In genomic region chr1:226766565-226766964, GRCh38 we compare ENCODE assay signal across 23 cellular contexts.
"Had no signal": no experiment of that assay in that cellular context is flagged by ENCODE, and none has a peak within 500 bp of the region (broad histone marks: within the 10 kb centered on the region; RNA-seq: fewer than 3 reads in every experiment).

No MANE protein-coding gene starts in this region.

- ATAC-seq: Panc1, PC-3, T-cell had no signal

- FAIRE-seq: HTR-8/SVneo had no signal

- DNase-seq: Kasumi-1, KBM-7, MM.1S, NCI-H1092 treated with DMSO at 0.1 percent for 48 hours, NCI-H1436, NCI-H187, NCI-H2029, NCI-H2081 treated with DMSO at 0.1 percent for 48 hours, NCI-H2171 treated with DMSO at 0.1 percent for 48 hours, NCI-H345, NCI-H446 treated with DMSO at 0.1 percent for 48 hours, NCI-H510A treated with DMSO at 0.1 percent for 48 hours, NCI-H526, NCI-H748 treated with DMSO at 0.1 percent for 48 hours, PC-3, SHP77, SK-N-SH, SW 1271, T-cell had no signal

- H3K27ac ChIP-seq: HL-60, RWPE1 had no signal

- H3K9me3 ChIP-seq: SK-N-SH had no signal

- H3K4me2 ChIP-seq: SK-N-SH had no signal

- H3K9ac ChIP-seq: SK-N-SH had no signal
